Comparison of ENCODE assay signal across 9 cellular contexts in genomic region chr1:227788279-227789041, GRCh38. TPM values are rescaled to one million over a fixed set of nuclear protein-coding genes. Genes with fewer than 3 reads are reported as not detected.
DNase-seq lines count a peak whose midpoint lies in the region; ATAC-seq and TF ChIP-seq lines count a peak whose summit lies in the region.
"Had no signal": no experiment of that assay in that cellular context is flagged by ENCODE, and none has a peak within 500 bp of the region (broad histone marks: within the 10 kb centered on the region; RNA-seq: fewer than 3 reads in every experiment).

No MANE protein-coding gene starts in this region.

- no peaks in the 10 kb centered on the region for H4K20me1 ChIP-seq in Karpas-422 (ENCODE audit: insufficient read depth, low read depth, low read length)

- H3K4me3 ChIP-seq in CD4-positive, CD25-positive, alpha-beta regulatory T cell (ENCODE audit: low read depth, low read length), result peak overlapping the region; percentile 59
- peak overlapping the region; percentile 65 for H3K4me3 ChIP-seq in retinal pigment epithelial cell (ENCODE audit: low read length)
- H3K4me3 ChIP-seq in Karpas-422 (ENCODE audit: low read length), result no peak overlapping the region

- H3K4me2 ChIP-seq in Karpas-422 (ENCODE audit: low read depth, low read length, poor library complexity, severe bottlenecking), result no peak overlapping the region

- no peaks in the 10 kb centered on the region for H3K9me3 Mint-ChIP-seq in CD4-positive, CD25-positive, alpha-beta regulatory T cell
- H3K9me3 Mint-ChIP-seq in activated T-helper 17 cell treated with anti-CD3 and anti-CD28 coated beads, Interleukin-2, amount 50 U/mL, for 72 hours, result no peaks in the 10 kb centered on the region

- peak overlapping the region in 2 of 3 donors; percentile 35 to 51 for H3K27ac Mint-ChIP-seq in CD4-positive, CD25-positive, alpha-beta regulatory T cell
- no peak overlapping the region for H3K27ac Mint-ChIP-seq in activated T-helper 17 cell treated with anti-CD3 and anti-CD28 coated beads, Interleukin-2, amount 50 U/mL, for 72 hours

- H3K27me3 ChIP-seq in CD4-positive, CD25-positive, alpha-beta regulatory T cell (ENCODE audit: control insufficient read depth, insufficient read depth, low read length), result no peaks in the 10 kb centered on the region
- H3K27me3 ChIP-seq in Karpas-422 (ENCODE audit: low read length), result no peaks in the 10 kb centered on the region

- H3K36me3 Mint-ChIP-seq in CD4-positive, CD25-positive, alpha-beta regulatory T cell, result no peaks in the 10 kb centered on the region
- no peaks in the 10 kb centered on the region for H3K36me3 Mint-ChIP-seq in activated T-helper 17 cell treated with anti-CD3 and anti-CD28 coated beads, Interleukin-2, amount 50 U/mL, for 72 hours (ENCODE audit: low read depth)

- H3K9ac ChIP-seq in Karpas-422 (ENCODE audit: low read length), result no peak overlapping the region

- H2AFZ ChIP-seq in Karpas-422 (ENCODE audit: low read length), result no peak overlapping the region

- no peaks in the 10 kb centered on the region for H3K36me3 ChIP-seq in CD4-positive, CD25-positive, alpha-beta regulatory T cell (ENCODE audit: control insufficient read depth, insufficient read depth, low read length)
- no peaks in the 10 kb centered on the region for H3K36me3 ChIP-seq in Karpas-422 (ENCODE audit: insufficient read depth, low read length)

- H3K4me3 Mint-ChIP-seq in CD4-positive, CD25-positive, alpha-beta regulatory T cell, result peak overlapping the region; percentile 84 to 94 (median 90)
- H3K4me3 Mint-ChIP-seq in activated T-helper 17 cell treated with anti-CD3 and anti-CD28 coated beads, Interleukin-2, amount 50 U/mL, for 72 hours, result peak overlapping the region; percentile 82

- intact Hi-C loops in left ventricle myocardium superior (cut with micrococcal nuclease), result no loop called here

- H3K27me3 Mint-ChIP-seq in CD4-positive, CD25-positive, alpha-beta regulatory T cell, result no peaks in the 10 kb centered on the region
- H3K27me3 Mint-ChIP-seq in activated T-helper 17 cell treated with anti-CD3 and anti-CD28 coated beads, Interleukin-2, amount 50 U/mL, for 72 hours, result no peaks in the 10 kb centered on the region

- no peaks in the 10 kb centered on the region for H3K9me2 ChIP-seq in Karpas-422 (replicated peaks; ENCODE audit: insufficient read depth, low read length)

- peak overlapping the region; percentile 62 for H3K27ac ChIP-seq in CD4-positive, CD25-positive, alpha-beta regulatory T cell (ENCODE audit: insufficient read depth, low read length, poor library complexity, severe bottlenecking)
- H3K27ac ChIP-seq in Karpas-422 (ENCODE audit: low read length), result no peak overlapping the region

- no peak for TF ChIP-seq CTCF in retinal pigment epithelial cell (conservative IDR thresholded peaks at IDR 0.05; ENCODE audit: low read depth, low read length)

- H3K9me3 ChIP-seq in CD4-positive, CD25-positive, alpha-beta regulatory T cell (ENCODE audit: control insufficient read depth in 2 of 2, low read length in 2 of 2), result no peaks in the 10 kb centered on the region
- no peaks in the 10 kb centered on the region for H3K9me3 ChIP-seq in Karpas-422 (ENCODE audit: low read length)

- H3K4me1 Mint-ChIP-seq in CD4-positive, CD25-positive, alpha-beta regulatory T cell, result peaks cover 0 to 28% (median 14%) of the 10 kb centered on the region in 4 donors
- no peaks in the 10 kb centered on the region for H3K4me1 Mint-ChIP-seq in activated T-helper 17 cell treated with anti-CD3 and anti-CD28 coated beads, Interleukin-2, amount 50 U/mL, for 72 hours

- peak in 1 of 3 donors; percentile 81 for DNase-seq in CD4-positive, CD25-positive, alpha-beta regulatory T cell
- DNase-seq in NCI-H2196 (lab: John Stamatoyannopoulos, UW; ENCODE audit: unreplicated experiment) (peak; percentile 78), left ventricle myocardium superior (peak; percentile 85), retinal pigment epithelial cell (ENCODE audit: low read depth) (no peak), Karpas-422 (no peak)

- H3K4me1 ChIP-seq in CD4-positive, CD25-positive, alpha-beta regulatory T cell (ENCODE audit: control insufficient read depth, insufficient read depth, low read length, poor library complexity, severe bottlenecking), result peaks cover 24% of the 10 kb centered on the region
- H3K4me1 ChIP-seq in Karpas-422 (ENCODE audit: low read length), result 0 out of 2 replicates have a peak, but pooled peaks cover 2% of the 10 kb centered on the region

- H3K79me2 ChIP-seq in Karpas-422 (ENCODE audit: low read length), result no peaks in the 10 kb centered on the region

- ATAC-seq in CD4-positive, CD25-positive, alpha-beta regulatory T cell (ENCODE audit: low read depth in 2 of 2), result peak; percentile 50 to 57
- ATAC-seq in GM18870 (IDR thresholded peaks at IDR 0.05; ENCODE audit: unreplicated experiment), result peak; percentile 29
- ATAC-seq in HG03045 (IDR thresholded peaks at IDR 0.05; ENCODE audit: unreplicated experiment), result peak; percentile 59
- peak; percentile 74 for ATAC-seq in activated T-helper 17 cell treated with anti-CD3 and anti-CD28 coated beads, Interleukin-2, amount 50 U/mL, for 72 hours (replicated peaks)
- peak; percentile 70 for ATAC-seq in left ventricle myocardium superior

RNA-seq across cellular contexts. Expression of gene PRSS38, which starts 27.0 kb away (rescaled TPM):
- not detected for total RNA-seq in CD4-positive, CD25-positive, alpha-beta regulatory T cell
- polyA plus RNA-seq in CD4-positive, CD25-positive, alpha-beta regulatory T cell, result not detected
- total RNA-seq in activated T-helper 17 cell treated with anti-CD3 and anti-CD28 coated beads, Interleukin-2, amount 50 U/mL, for 72 hours, result not detected
- total RNA-seq in left ventricle myocardium superior, result not detected
- not detected in 2 replicates for total RNA-seq in Karpas-422 (2014; rRNA removed; shearing (Covaris generic); ENCODE audit: low replicate concordance)
- total RNA-seq: T-helper 1 cell treated with Interleukin-12 subunit alpha and Interleukin-12 subunit beta and Interleukin-4 antibody, amounts not matched to agents 30 ng/mL and 1 ng/mL, for 36 hours had no signal

RNA-seq across cellular contexts. Expression of gene SNAP47, which starts 53.2 kb away (rescaled TPM):
- 26.3 TPM for total RNA-seq in CD4-positive, CD25-positive, alpha-beta regulatory T cell
- polyA plus RNA-seq in CD4-positive, CD25-positive, alpha-beta regulatory T cell, result 10 to 100 TPM; 47.0 to 60.1 (median 52.0) TPM
- 10 to 100 TPM; 42.9 to 53.6 TPM for total RNA-seq in activated T-helper 17 cell treated with anti-CD3 and anti-CD28 coated beads, Interleukin-2, amount 50 U/mL, for 72 hours
- total RNA-seq in left ventricle myocardium superior, result 36.4 TPM
- total RNA-seq in Karpas-422 (2014; rRNA removed; shearing (Covaris generic); ENCODE audit: low replicate concordance), result 15.3 and 27.1 TPM in 2 replicates

RNA-seq across cellular contexts. Expression of gene JMJD4, which starts 53.4 kb away (rescaled TPM):
- 9.7 TPM for total RNA-seq in CD4-positive, CD25-positive, alpha-beta regulatory T cell
- 10 to 100 TPM; 22.3 to 28.9 (median 26.8) TPM for polyA plus RNA-seq in CD4-positive, CD25-positive, alpha-beta regulatory T cell
- 10 to 100 TPM; 10.6 to 19.9 TPM for total RNA-seq in activated T-helper 17 cell treated with anti-CD3 and anti-CD28 coated beads, Interleukin-2, amount 50 U/mL, for 72 hours
- 8.0 TPM for total RNA-seq in left ventricle myocardium superior
- 25.3 and 40.0 TPM in 2 replicates for total RNA-seq in Karpas-422 (2014; rRNA removed; shearing (Covaris generic); ENCODE audit: low replicate concordance)

Comparison
In these comparisons a context has a peak if more than half of its experiments do, and no peak if none do; other contexts are left out.
1. DNase-seq: peak in NCI-H2196 (single experiment) and left ventricle myocardium superior (single experiment); none in retinal pigment epithelial cell (single experiment) and Karpas-422 (single experiment).
2. Peak in every context shown above with its lines, with median percentiles within 50 percentile points of each other: ATAC-seq.